ENCODE assay signal across 14 cellular contexts in the genomic region with DNA sequence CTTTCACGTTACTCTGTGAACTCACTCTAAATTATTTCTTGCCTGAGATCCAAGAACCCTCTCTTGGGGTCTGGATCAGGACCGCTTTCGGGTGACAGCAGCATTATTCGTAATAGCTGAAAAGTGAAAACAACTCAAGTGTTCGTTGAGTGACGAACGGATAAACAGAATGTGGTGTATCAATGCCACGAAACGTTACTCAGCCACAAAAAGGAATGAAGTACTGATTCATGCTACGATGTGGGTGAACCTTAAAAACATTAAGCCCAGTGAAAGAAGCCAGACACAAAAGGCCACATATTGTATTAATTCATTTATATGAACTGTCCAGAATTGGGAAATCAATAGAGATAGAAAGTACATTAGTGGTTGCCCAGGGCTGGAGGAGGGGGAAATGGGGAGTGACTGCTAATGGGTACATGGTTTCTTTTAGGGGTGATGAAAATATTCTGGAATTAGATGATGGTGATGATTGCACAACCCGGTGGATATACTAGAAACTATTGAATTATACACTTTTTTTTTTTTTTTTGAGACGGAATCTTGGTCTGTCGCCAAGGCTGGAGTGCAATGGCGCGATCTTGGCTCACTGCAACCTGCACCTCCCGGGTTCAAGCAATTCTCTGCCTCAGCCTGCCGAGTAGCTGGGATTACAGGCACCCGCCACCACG. TPM values are rescaled to one million over a fixed set of nuclear protein-coding genes. Genes with fewer than 3 reads are reported as not detected.
DNase-seq lines count a peak whose midpoint lies in the region; ATAC-seq and TF ChIP-seq lines count a peak whose summit lies in the region.
"Had no signal": no experiment of that assay in that cellular context is flagged by ENCODE, and none has a peak within 500 bp of the region (broad histone marks: within the 10 kb centered on the region; RNA-seq: fewer than 3 reads in every experiment).

No MANE protein-coding gene starts in this region.

- H3K4me1 ChIP-seq in IMR-90 (ENCODE audit: control insufficient read depth, insufficient read depth, low read length) (peaks cover 14% of the 10 kb centered on the region), tibial artery (peaks cover 0 to 100% (median 68%) of the 10 kb centered on the region in 4 donors)

- no peaks in the 10 kb centered on the region for H3K36me3 Mint-ChIP-seq in glutamatergic neuron (ENCODE audit: unreplicated experiment)

- H3K36me3 ChIP-seq in IMR-90 (ENCODE audit: control insufficient read depth, insufficient read depth, low read length) = no peaks in the 10 kb centered on the region
- H3K36me3 ChIP-seq in tibial artery = no peaks in the 10 kb centered on the region

- no peak overlapping the region for H2AFZ ChIP-seq in IMR-90 (replicated peaks; ENCODE audit: low read length, poor library complexity)

- 0 out of 2 replicates have a peak, but pooled peaks cover 11% of the 10 kb centered on the region for H3K9me1 ChIP-seq in IMR-90 (ENCODE audit: insufficient read depth, low read length)

- no peak overlapping the region for H3K56ac ChIP-seq in IMR-90 (ENCODE audit: extremely low read depth, insufficient read depth, low read length)

- ATAC-seq in IMR-90 (ENCODE audit: low read depth) = no peak
- ATAC-seq in GM18502 (IDR thresholded peaks at IDR 0.05; ENCODE audit: poor library complexity, unreplicated experiment) = no peak

- H3K79me1 ChIP-seq in IMR-90 (ENCODE audit: low read depth in 1 of 2, low read length in 2 of 2) = peaks cover 0 to 3% of the 10 kb centered on the region in 2 experiments; a peak in 1 of 4 replicates

- no peaks in the 10 kb centered on the region for H4K20me1 ChIP-seq in IMR-90 (ENCODE audit: insufficient read depth, low read length)

- no peak overlapping the region for H3K4ac ChIP-seq in IMR-90 (ENCODE audit: low read depth, low read length)

- H4K8ac ChIP-seq in IMR-90 (ENCODE audit: low read depth in 2 of 2, low read length in 2 of 2) = no peak overlapping the region

- no peak overlapping the region for H2BK20ac ChIP-seq in IMR-90 (ENCODE audit: low read depth, low read length)

- H3K23ac ChIP-seq in IMR-90 (ENCODE audit: low read depth, low read length) = no peak overlapping the region

- H3K27me3 ChIP-seq in IMR-90 (ENCODE audit: control insufficient read depth, insufficient read depth, low read length) (no peaks in the 10 kb centered on the region; the same call in 1 of the 2 replicates), tibial artery (no peaks in the 10 kb centered on the region)

- H3K9me3 ChIP-seq in IMR-90 (ENCODE audit: control insufficient read depth, insufficient read depth, low read length) (no peaks in the 10 kb centered on the region), tibial artery (no peaks in the 10 kb centered on the region)

- WGBS in IMR-90 (ENCODE audit: extremely low coverage in 2 of 2, insufficient read length in 1 of 2), 2 experiments = 83% methylated on average over 6 of the region's 19 CpGs; no CpG with 5 or more reads in 1 of the 2 experiments

- no TSS peak for BruUV-seq in IMR-90 (replicated peaks; lab: Mats Ljungman, UMichigan)

- H3K27me3 Mint-ChIP-seq in glutamatergic neuron (ENCODE audit: unreplicated experiment) = peaks cover 8% of the 10 kb centered on the region

- H3K27ac Mint-ChIP-seq in glutamatergic neuron (ENCODE audit: unreplicated experiment) = no peak overlapping the region

- H3K9ac ChIP-seq in IMR-90 (ENCODE audit: low read depth, low read length) = no peak overlapping the region

- H3K9me3 Mint-ChIP-seq in glutamatergic neuron (ENCODE audit: unreplicated experiment) = no peaks in the 10 kb centered on the region

- H2AK9ac ChIP-seq in IMR-90 (replicated peaks; ENCODE audit: low read depth, low read length, poor library complexity) = no peak overlapping the region

- H3K4me3 Mint-ChIP-seq in glutamatergic neuron (ENCODE audit: unreplicated experiment) = no peak overlapping the region

- dilution Hi-C loops in IMR-90 (cut with HindIII; ENCODE audit: low sequenced_read_pairs, unreplicated experiment) = no loop called here

- H3K4me2 ChIP-seq in IMR-90 (ENCODE audit: low read depth, low read length) = no peak overlapping the region

- no peak for TF ChIP-seq CTCF in IMR-90 (conservative IDR thresholded peaks at IDR 0.05; ENCODE audit: low read depth, low read length)
- no peak for TF ChIP-seq CTCF in tibial artery (IDR thresholded peaks at IDR 0.05)
- TF ChIP-seq CTCF in glutamatergic neuron (IDR thresholded peaks at IDR 0.05; ENCODE audit: partially characterized antibody, unreplicated experiment) = no peak

- in situ Hi-C loops in IMR-90 (cut with MboI; ENCODE audit: low sequenced_read_pairs) = no loop called here

- H2BK5ac ChIP-seq in IMR-90 (ENCODE audit: low read depth, low read length, poor library complexity, severe bottlenecking) = no peak overlapping the region

- intact Hi-C loops in IMR-90 (cut with micrococcal nuclease) = no loop called here
- intact Hi-C loops in tibial artery (cut with DNase I; ENCODE audit: low total_unique reads) = no loop called here

- DNase-seq in IMR-90 (no peak), ecto neural progenitor cell (ENCODE audit: low spot score) (peak; percentile 9), islet precursor cell (peak; percentile 28), tibial artery (peak in 1 of 2 donors; percentile 58), superior temporal gyrus (ENCODE audit: extremely low spot score) (no peak), glutamatergic neuron (no peak)
- DNase-seq: activated naive CD4-positive, alpha-beta T cell; central memory CD4-positive, alpha-beta T cell; NCI-H2029; NCI-H82; SHP77; stimulated activated CD4-positive, alpha-beta T cell treated with anti-CD3 and anti-CD28 coated beads, Interleukin-4, amount 100 ng/mL, for 4 hours; stimulated activated naive CD4-positive, alpha-beta T cell treated with Interleukin-2 at 50 U/mL for 16 hours had no signal

- no peak overlapping the region for H2AK5ac ChIP-seq in IMR-90 (ENCODE audit: low read depth, low read length)

- no peak overlapping the region for H3K18ac ChIP-seq in IMR-90 (ENCODE audit: low read depth, low read length)

- no peaks in the 10 kb centered on the region for H3K4me1 Mint-ChIP-seq in glutamatergic neuron (ENCODE audit: low read depth, unreplicated experiment)

- POLR2A ChIA-PET in IMR-90 (lab: Charles Lee; ENCODE audit: unreplicated experiment) = no interaction called here

- TF ChIP-seq RAD21 in IMR-90 (IDR thresholded peaks at IDR 0.05; ENCODE audit: low read length) = no peak

- H4K5ac ChIP-seq in IMR-90 (ENCODE audit: low read depth, low read length) = no peak overlapping the region

- no peak overlapping the region for H3K4me3 ChIP-seq in IMR-90 (ENCODE audit: insufficient read depth, low read depth, low read length)
- peak overlapping the region in 1 of 2 donors; percentile 5 for H3K4me3 ChIP-seq in tibial artery

- CTCF ChIA-PET in IMR-90 (lab: Yijun Ruan, JAX) = no interaction called here

- no peak overlapping the region for H2BK120ac ChIP-seq in IMR-90 (ENCODE audit: low read depth, low read length)

- no peak overlapping the region for H3K14ac ChIP-seq in IMR-90 (replicated peaks; ENCODE audit: low read depth, low read length)

- no peak for TF ChIP-seq POLR2A in IMR-90 (IDR thresholded peaks at IDR 0.05; ENCODE audit: low read depth, low read length)

- H2BK15ac ChIP-seq in IMR-90 (ENCODE audit: low read depth, low read length) = no peak overlapping the region

- H3K27ac ChIP-seq in IMR-90 (ENCODE audit: insufficient read depth, low read length) = no peak overlapping the region
- peak overlapping the region; percentile 99 to 100 for H3K27ac ChIP-seq in tibial artery

- no peak overlapping the region for H4K91ac ChIP-seq in IMR-90 (ENCODE audit: insufficient read depth, low read depth, low read length)

TF ChIP-seq in IMR-90, 13 proteins besides CTCF, POLR2A, EP300 and RAD21:
- TF ChIP-seq MAFK (IDR thresholded peaks at IDR 0.05; ENCODE audit: low read depth, low read length) (no peak), CEBPB (IDR thresholded peaks at IDR 0.05; ENCODE audit: low read depth, low read length) (peak; percentile 52; the same call in 1 of the 2 replicates)

RNA-seq across cellular contexts. Expression of gene PTGIS, which starts 8.4 kb away (rescaled TPM):
- total RNA-seq in IMR-90 (2012; rRNA removed) (1.1 and 1.6 TPM in 2 replicates), glutamatergic neuron (ENCODE audit: unreplicated experiment) (0.12 TPM)
- 2.4 and 2.6 TPM in 2 replicates for polyA plus RNA-seq in IMR-90 (2012; rRNA removed)
- polyA plus RNA-seq in IMR-90 (2012; cell fraction: cytosol; rRNA removed) = 1.3 and 4.5 TPM in 2 replicates
- polyA plus RNA-seq in IMR-90 (2012; cell fraction: nucleus; rRNA removed; ENCODE audit: low replicate concordance) = 1.7 and 2.0 TPM in 2 replicates

Comparison
In these comparisons a context has a peak if more than half of its experiments do, and no peak if none do; other contexts are left out.
1. DNase-seq: peak in ecto neural progenitor cell (single experiment) and islet precursor cell (single experiment); none in IMR-90 (single experiment), superior temporal gyrus (single experiment) and glutamatergic neuron (single experiment).